In genomic region chr3:159640220-159640619, GRCh38 we compare ENCODE assay signal across 27 cellular contexts.
"Had no signal": no experiment of that assay in that cellular context is flagged by ENCODE, and none has a peak within 500 bp of the region (broad histone marks: within the 10 kb centered on the region; RNA-seq: fewer than 3 reads in every experiment).

No MANE protein-coding gene starts in this region.

- H3K27ac Mint-ChIP-seq: mesothelial cell of epicardium; naive B cell; natural killer cell treated with Interleukin-12 subunit alpha and Interleukin-12 subunit beta and Interleukin-15 and Interleukin-18, amount 100 ng/mL, for 72 hours; stimulated activated effector memory CD8-positive, alpha-beta T cell treated with anti-CD3 and anti-CD28 coated beads, Interleukin-12 subunit alpha, Interleukin-12 subunit beta, amount 100 ng/mL, for 72 hours had no signal

- ATAC-seq: foreskin keratinocyte; gastroesophageal sphincter; heart left ventricle; left cardiac atrium; left lung; mucosa of descending colon; natural killer cell treated with Interleukin-12 subunit alpha and Interleukin-12 subunit beta and Interleukin-15 and Interleukin-18, amount 100 ng/mL, for 72 hours; pancreas; sciatic nerve; stimulated activated effector memory CD8-positive, alpha-beta T cell treated with anti-CD3 and anti-CD28 coated beads, Interleukin-12 subunit alpha, Interleukin-12 subunit beta, amount 100 ng/mL, for 72 hours had no signal

- H3K4me1 ChIP-seq: gastroesophageal sphincter, heart left ventricle, left lung, pancreas, stomach, thyroid gland, vagina had no signal

- H2AFZ ChIP-seq: hepatocyte had no signal

- H3K9me3 Mint-ChIP-seq: mesothelial cell of epicardium; neural crest cell; stimulated activated effector memory CD8-positive, alpha-beta T cell treated with anti-CD3 and anti-CD28 coated beads, Interleukin-12 subunit alpha, Interleukin-12 subunit beta, amount 100 ng/mL, for 72 hours had no signal

- H3K36me3 Mint-ChIP-seq: mesothelial cell of epicardium; naive B cell; natural killer cell treated with Interleukin-12 subunit alpha and Interleukin-12 subunit beta and Interleukin-15 and Interleukin-18, amount 100 ng/mL, for 72 hours; stimulated activated effector memory CD8-positive, alpha-beta T cell treated with anti-CD3 and anti-CD28 coated beads, Interleukin-12 subunit alpha, Interleukin-12 subunit beta, amount 100 ng/mL, for 72 hours had no signal

- H3K4me2 ChIP-seq: hepatocyte, smooth muscle cell had no signal

- H3K4me3 ChIP-seq: coronary artery, gastroesophageal sphincter, heart left ventricle, hepatocyte, left lung, mucosa of descending colon, pancreas, smooth muscle cell, stomach, thyroid gland, vagina had no signal

- H3K36me3 ChIP-seq: gastroesophageal sphincter, heart left ventricle, left lung, neutrophil, pancreas, stomach, thyroid gland, vagina had no signal

- H3K27me3 ChIP-seq: foreskin keratinocyte, gastroesophageal sphincter, heart left ventricle, hepatocyte, left lung, neutrophil, pancreas, stomach, thyroid gland, vagina had no signal

- H3K9me3 ChIP-seq: gastroesophageal sphincter, heart left ventricle, left lung, mucosa of descending colon, neutrophil, pancreas, stomach, thyroid gland, vagina had no signal

- H3K79me2 ChIP-seq: hepatocyte had no signal

- H3K4me1 Mint-ChIP-seq: naive B cell; neural crest cell; stimulated activated effector memory CD8-positive, alpha-beta T cell treated with anti-CD3 and anti-CD28 coated beads, Interleukin-12 subunit alpha, Interleukin-12 subunit beta, amount 100 ng/mL, for 72 hours had no signal

- FAIRE-seq: islet of Langerhans, pancreas had no signal

- DNase-seq: foreskin keratinocyte; heart left ventricle; left cardiac atrium; left lung; mesenchymal stem cell; mucosa of descending colon; naive B cell; pancreas; retina; stimulated activated CD4-positive, alpha-beta T cell treated with anti-CD3 and anti-CD28 coated beads, Interleukin-2, amount 100 ng/mL, for 24 hours; stimulated activated CD4-positive, alpha-beta T cell treated with anti-CD3 and anti-CD28 coated beads, Interleukin-4, amount 100 ng/mL, for 24 hours; stimulated activated naive CD4-positive, alpha-beta T cell treated with Interleukin-2 at 50 U/mL for 16 hours; stomach; thyroid gland; trophoblast cell had no signal

- H3K4me3 Mint-ChIP-seq: mesothelial cell of epicardium; naive B cell; natural killer cell treated with Interleukin-12 subunit alpha and Interleukin-12 subunit beta and Interleukin-15 and Interleukin-18, amount 100 ng/mL, for 72 hours; neural crest cell; stimulated activated effector memory CD8-positive, alpha-beta T cell treated with anti-CD3 and anti-CD28 coated beads, Interleukin-12 subunit alpha, Interleukin-12 subunit beta, amount 100 ng/mL, for 72 hours had no signal

- H3K27ac ChIP-seq: coronary artery, foreskin keratinocyte, gastroesophageal sphincter, heart left ventricle, hepatocyte, left lung, neutrophil, pancreas, stomach, thyroid gland, vagina had no signal

- H3K27me3 Mint-ChIP-seq: naive B cell; natural killer cell treated with Interleukin-12 subunit alpha and Interleukin-12 subunit beta and Interleukin-15 and Interleukin-18, amount 100 ng/mL, for 72 hours had no signal
